In the genomic region with DNA sequence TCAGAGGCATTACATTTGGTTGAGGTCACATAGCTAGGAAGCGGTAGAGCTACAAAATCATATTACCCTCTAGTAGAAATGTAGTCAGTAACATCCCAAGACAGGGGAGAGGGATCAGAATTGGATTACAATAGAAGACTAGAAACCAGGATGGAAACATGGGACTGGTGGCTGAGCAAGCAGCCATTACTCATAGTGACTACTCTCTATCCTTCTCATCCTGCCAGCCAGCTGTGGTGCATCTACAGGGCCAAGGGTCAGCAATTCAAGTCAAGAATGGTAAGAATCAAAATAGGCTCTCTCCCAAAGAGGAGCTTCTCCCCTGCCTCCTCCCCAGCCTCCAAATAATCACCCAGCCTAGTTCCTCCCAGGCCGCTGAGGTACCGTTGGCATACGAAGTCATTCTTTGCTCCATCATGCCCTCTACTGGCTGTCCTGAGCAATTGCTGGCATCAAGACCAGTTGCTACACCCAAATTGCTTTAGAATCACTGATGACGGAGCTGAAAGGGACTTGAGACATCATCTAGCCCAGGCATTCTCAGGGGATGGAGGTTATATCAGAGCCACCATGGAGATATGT, we compare ENCODE assay signal across 9 cellular contexts. TPM values are rescaled to one million over a fixed set of nuclear protein-coding genes. Genes with fewer than 3 reads are reported as not detected.
DNase-seq lines count a peak whose midpoint lies in the region; ATAC-seq, FAIRE-seq and TF ChIP-seq lines count a peak whose summit lies in the region.
"Had no signal": no experiment of that assay in that cellular context is flagged by ENCODE, and none has a peak within 500 bp of the region (broad histone marks: within the 10 kb centered on the region; RNA-seq: fewer than 3 reads in every experiment).

No MANE protein-coding gene starts in this region.

- no peak overlapping the region for H3K4me2 ChIP-seq in GM23338
- no peak overlapping the region for H3K4me2 ChIP-seq in HepG2 (ENCODE audit: low read depth, low read length)

- H3K9me3 ChIP-seq in HepG2 (ENCODE audit: low read length) (no peaks in the 10 kb centered on the region), stomach (no peaks in the 10 kb centered on the region)
- H3K9me3 ChIP-seq: BLaER1 treated with 17β-estradiol and CSF1 and Interleukin-3, amounts not matched to agents 10 nM and 100 nM had no signal

- no TSS peak for BruUV-seq in HepG2 (replicated peaks; lab: Mats Ljungman, UMichigan)

- no peaks in the 10 kb centered on the region for H3K36me3 ChIP-seq in GM23338 (ENCODE audit: insufficient read depth)
- H3K36me3 ChIP-seq in HepG2 (replicated peaks in 1 of 2; ENCODE audit: control insufficient read depth in 1 of 2, insufficient read depth in 2 of 2, low read length in 2 of 2): no peaks in the 10 kb centered on the region
- no peaks in the 10 kb centered on the region for H3K36me3 ChIP-seq in stomach
- H3K36me3 ChIP-seq: BLaER1 treated with 17β-estradiol and CSF1 and Interleukin-3, amounts not matched to agents 10 nM and 100 nM had no signal

- H3K9me2 ChIP-seq in GM23338 (ENCODE audit: insufficient read depth): no peaks in the 10 kb centered on the region

- 41% methylated on average over 5 of the region's 5 CpGs for WGBS in HepG2 (ENCODE audit: low lambda C conversion rate)
- WGBS in stomach, 5 donors: 22 to 50% (median 23%) methylated on average over 2 to 5 of the region's 5 CpGs

- H3K4me3 Mint-ChIP-seq in GM23338: no peak overlapping the region
- H3K4me3 Mint-ChIP-seq in T-helper 2 cell treated with Interferon-gamma antibody and Interleukin-4, amounts not matched to agents 5 μg/mL and 100 μg/mL, for 36 hours: no peak overlapping the region

- peaks cover 18% of the 10 kb centered on the region for H3K4me1 Mint-ChIP-seq in GM23338
- H3K4me1 Mint-ChIP-seq in T-helper 2 cell treated with Interferon-gamma antibody and Interleukin-4, amounts not matched to agents 5 μg/mL and 100 μg/mL, for 36 hours (ENCODE audit: low read depth): peaks cover 9% of the 10 kb centered on the region

- CTCF ChIA-PET in HepG2 (lab: Yijun Ruan, JAX; ENCODE audit: low intra/inter-chr PET ratio, low total read pairs): interaction anchor here (1.3 kb wide), 1 partner anchor 537 kb away, joined by 8 read pairs; no protein-coding TSS in a partner anchor

- no peaks in the 10 kb centered on the region for H3K27me3 ChIP-seq in GM23338 (ENCODE audit: insufficient read depth)
- no peaks in the 10 kb centered on the region for H3K27me3 ChIP-seq in HepG2 (ENCODE audit: control insufficient read depth in 1 of 2, insufficient read depth in 2 of 2, low read length in 2 of 2)
- H3K27me3 ChIP-seq in stomach: peaks cover 0 to 4% (median 0%) of the 10 kb centered on the region in 3 donors

- H3K4me3 ChIP-seq in GM23338: no peak overlapping the region
- no peak overlapping the region for H3K4me3 ChIP-seq in choroid plexus epithelial cell (ENCODE audit: low read depth, low read length)
- no peak overlapping the region for H3K4me3 ChIP-seq in HepG2 (replicated peaks in 1 of 3; ENCODE audit: insufficient read depth in 1 of 3, low read depth in 2 of 3, low read length in 3 of 3)
- H3K4me3 ChIP-seq in stomach: no peak overlapping the region
- H3K4me3 ChIP-seq: BLaER1 treated with 17β-estradiol and CSF1 and Interleukin-3, amounts not matched to agents 10 nM and 100 nM had no signal

- no peak overlapping the region for H3K27ac Mint-ChIP-seq in GM23338
- H3K27ac Mint-ChIP-seq in T-helper 2 cell treated with Interferon-gamma antibody and Interleukin-4, amounts not matched to agents 5 μg/mL and 100 μg/mL, for 36 hours: no peak overlapping the region

- FAIRE-seq in HepG2 (lab: Jason Lieb, UNC): peak; percentile 81

- H3K27ac ChIP-seq in GM23338 (ENCODE audit: low read depth) (no peak overlapping the region), HepG2 (ENCODE audit: extremely low read length, insufficient read depth, low read length) (no peak overlapping the region), stomach (no peak overlapping the region)
- H3K27ac ChIP-seq: BLaER1 treated with 17β-estradiol and CSF1 and Interleukin-3, amounts not matched to agents 10 nM and 100 nM had no signal

- H3K79me2 ChIP-seq in GM23338 (replicated peaks; ENCODE audit: insufficient read depth): no peaks in the 10 kb centered on the region
- no peaks in the 10 kb centered on the region for H3K79me2 ChIP-seq in HepG2 (ENCODE audit: insufficient read depth, low read length)

- TF ChIP-seq RAD21 in HepG2 (CRISPR knock-in tag; IDR thresholded peaks at IDR 0.05): peak; percentile 31; the same call in 1 of the 2 replicates

- POLR2A ChIA-PET in HepG2 (lab: Yijun Ruan, JAX): interaction anchor here (1.3 kb wide), 1 partner anchor 492 kb away, joined by 3 read pairs; no protein-coding TSS in a partner anchor

- DNase-seq in NCI-H1417 (lab: John Stamatoyannopoulos, UW): peak in 2 of 3 experiments; percentile 13 to 63
- DNase-seq in NCI-H1417 treated with DMSO at 0.1 percent for 48 hours (lab: John Stamatoyannopoulos, UW): no peak
- peak; percentile 70 for DNase-seq in GM23338 (ENCODE audit: low spot score)
- peak; percentile 41 for DNase-seq in MV-4-11 (lab: John Stamatoyannopoulos, UW)
- peak; percentile 17 for DNase-seq in T-helper 2 cell treated with Interferon-gamma antibody and Interleukin-4, amounts not matched to agents 5 μg/mL and 100 μg/mL, for 36 hours (ENCODE audit: low spot score)
- peak; percentile 68 for DNase-seq in choroid plexus epithelial cell (ENCODE audit: low read depth)
- DNase-seq in HepG2 (ENCODE audit: low spot score): peak; percentile 7
- DNase-seq in stomach: peak; percentile 43

- TF ChIP-seq CTCF in GM23338 (conservative IDR thresholded peaks at IDR 0.05; ENCODE audit: low read depth in 2 of 2) (peak; percentile 66 to 81), choroid plexus epithelial cell (conservative IDR thresholded peaks at IDR 0.05; ENCODE audit: low read depth, low read length) (peak; percentile 81), HepG2 (CRISPR knock-in tag; IDR thresholded peaks at IDR 0.05) (peak; percentile 82), stomach (IDR thresholded peaks at IDR 0.05) (peak in 4 of 7 experiments; percentile 42 to 65 (median 60))

- TF ChIP-seq POLR2A in HepG2 (IDR thresholded peaks at IDR 0.05; ENCODE audit: insufficient read depth in 1 of 2, low read depth in 2 of 2, low read length in 2 of 2) (no peak), stomach (IDR thresholded peaks at IDR 0.05) (no peak)

- no peak overlapping the region for H3K9ac ChIP-seq in HepG2 (ENCODE audit: insufficient read depth, low read depth, low read length)
- H3K9ac ChIP-seq: BLaER1 treated with 17β-estradiol and CSF1 and Interleukin-3, amounts not matched to agents 10 nM and 100 nM had no signal

- no peaks in the 10 kb centered on the region for H3F3A ChIP-seq in GM23338 (replicated peaks; ENCODE audit: low read depth)

- intact Hi-C loops in HepG2 (cut with micrococcal nuclease; ENCODE audit: unreplicated experiment): loop anchor here (1.0 to 5.0 kb wide), 4 partner anchors 67 to 538 kb away; no protein-coding TSS in a partner anchor
- intact Hi-C loops in stomach (cut with DNase I; ENCODE audit: low total_unique reads): loop anchor here (10.0 kb wide), 2 partner anchors 64 to 496 kb away; no protein-coding TSS in a partner anchor

- in situ Hi-C loops in HepG2 (cut with HindIII; ENCODE audit: extremely low pct_ligation_motif_present, low pct_unique_long_range_greater_than_20kb): loop anchor here (5.0 to 10.0 kb wide), 2 partner anchors 64 to 538 kb away; no protein-coding TSS in a partner anchor

- H3K27me3 Mint-ChIP-seq in GM23338 (ENCODE audit: insufficient read depth, low read depth, poor library complexity): peaks cover 2% of the 10 kb centered on the region
- no peaks in the 10 kb centered on the region for H3K27me3 Mint-ChIP-seq in T-helper 2 cell treated with Interferon-gamma antibody and Interleukin-4, amounts not matched to agents 5 μg/mL and 100 μg/mL, for 36 hours (ENCODE audit: low read depth)

- no peak for TF ChIP-seq EP300 in HepG2 (IDR thresholded peaks at IDR 0.05; ENCODE audit: low read depth in 2 of 2, low read length in 2 of 2)
- TF ChIP-seq EP300 in HepG2 (CRISPR knock-in tag; IDR thresholded peaks at IDR 0.05; ENCODE audit: borderline replicate concordance): no peak
- no peak for TF ChIP-seq EP300 in stomach (IDR thresholded peaks at IDR 0.05)

- ATAC-seq in GM23338 (peak; percentile 69), HepG2 (peak; percentile 71)

- H2AFZ ChIP-seq in GM23338 (no peak overlapping the region), HepG2 (ENCODE audit: low read length) (no peak overlapping the region)

- no peaks in the 10 kb centered on the region for H3K9me3 Mint-ChIP-seq in GM23338
- no peaks in the 10 kb centered on the region for H3K9me3 Mint-ChIP-seq in T-helper 2 cell treated with Interferon-gamma antibody and Interleukin-4, amounts not matched to agents 5 μg/mL and 100 μg/mL, for 36 hours

- H3K36me3 Mint-ChIP-seq in GM23338 (ENCODE audit: low read depth): no peaks in the 10 kb centered on the region
- no peaks in the 10 kb centered on the region for H3K36me3 Mint-ChIP-seq in T-helper 2 cell treated with Interferon-gamma antibody and Interleukin-4, amounts not matched to agents 5 μg/mL and 100 μg/mL, for 36 hours (ENCODE audit: low read depth)

- no peaks in the 10 kb centered on the region for H4K20me1 ChIP-seq in GM23338 (replicated peaks; ENCODE audit: insufficient read depth)
- no peaks in the 10 kb centered on the region for H4K20me1 ChIP-seq in HepG2 (ENCODE audit: insufficient read depth, low read length)

- no peaks in the 10 kb centered on the region; the same call in 1 of the 2 replicates for H3K4me1 ChIP-seq in GM23338 (ENCODE audit: insufficient read depth)
- H3K4me1 ChIP-seq in HepG2 (ENCODE audit: insufficient read depth, low read length): no peaks in the 10 kb centered on the region
- peaks cover 0 to 5% (median under 1%) of the 10 kb centered on the region in 4 donors for H3K4me1 ChIP-seq in stomach

RNA-seq across cellular contexts. Expression of a gene that starts 19.4 kb away (rescaled TPM):
- not detected in 2 replicates for total RNA-seq in GM23338 (2014; rRNA removed; shearing (Covaris generic))
- polyA plus RNA-seq in GM23338 (2016; fragmentation: Nextera tagmentation; extraction: Ambion mirVana) (not detected in 2 replicates), HepG2 (2011; rRNA removed) (not detected in 2 replicates), stomach (not detected)
- total RNA-seq in HepG2 (2016; rRNA removed; fragmentation: Illumina TruSeq; extraction: Trizol) (not detected in 2 replicates), stomach (not detected)
- total RNA-seq in HepG2 (2016; cell fraction: cytosol; rRNA removed; fragmentation: Illumina TruSeq; extraction: Trizol; ENCODE audit: low read depth): not detected in 2 replicates
- total RNA-seq in HepG2 (2016; cell fraction: insoluble cytoplasmic fraction; rRNA removed; fragmentation: Illumina TruSeq; extraction: Trizol): not detected in 2 replicates
- total RNA-seq in HepG2 (2016; cell fraction: membrane; rRNA removed; fragmentation: Illumina TruSeq; extraction: Trizol): not detected in 2 replicates
- not detected in 2 replicates for total RNA-seq in HepG2 (2016; cell fraction: nucleus; rRNA removed; fragmentation: Illumina TruSeq; extraction: Trizol)
- not detected in 2 replicates for polyA plus RNA-seq in HepG2 (2011; cell fraction: cytosol; rRNA removed)
- not detected in 2 replicates for polyA plus RNA-seq in HepG2 (2011; cell fraction: nucleus; rRNA removed)
- not detected in 2 replicates for polyA plus RNA-seq in HepG2 (2012)
- not detected in 2 replicates for polyA plus RNA-seq in HepG2 (2016; cell fraction: cytosol; fragmentation: Illumina TruSeq; extraction: Trizol; ENCODE audit: low read depth)
- polyA plus RNA-seq in HepG2 (2016; cell fraction: insoluble cytoplasmic fraction; fragmentation: Illumina TruSeq; extraction: Trizol; ENCODE audit: low read depth): not detected in 2 replicates
- not detected in 2 replicates for polyA plus RNA-seq in HepG2 (2016; cell fraction: membrane; fragmentation: Illumina TruSeq; extraction: Trizol; ENCODE audit: low read depth)
- not detected in 2 replicates for polyA plus RNA-seq in HepG2 (2016; cell fraction: nucleus; fragmentation: Illumina TruSeq; extraction: Trizol; ENCODE audit: insufficient read depth, low read depth)
- not detected in 2 replicates for polyA minus RNA-seq in HepG2 (2011; rRNA and poly(A)+ RNA removed; ENCODE audit: low replicate concordance)
- polyA minus RNA-seq in HepG2 (2011; cell fraction: cytosol; rRNA and poly(A)+ RNA removed): not detected in 2 replicates
- polyA minus RNA-seq in HepG2 (2011; cell fraction: nucleus; rRNA and poly(A)+ RNA removed): not detected in 2 replicates

RNA-seq across cellular contexts. Expression of a gene that starts 31.9 kb away (rescaled TPM):
- 0.17 TPM in 1 of 2 replicates, not detected in the other for total RNA-seq in GM23338 (2014; rRNA removed; shearing (Covaris generic))
- not detected in 2 replicates for polyA plus RNA-seq in GM23338 (2016; fragmentation: Nextera tagmentation; extraction: Ambion mirVana)
- not detected in 2 replicates for total RNA-seq in HepG2 (2016; rRNA removed; fragmentation: Illumina TruSeq; extraction: Trizol)
- total RNA-seq in HepG2 (2016; cell fraction: cytosol; rRNA removed; fragmentation: Illumina TruSeq; extraction: Trizol; ENCODE audit: low read depth): not detected in 2 replicates
- total RNA-seq in HepG2 (2016; cell fraction: insoluble cytoplasmic fraction; rRNA removed; fragmentation: Illumina TruSeq; extraction: Trizol): not detected in 2 replicates
- total RNA-seq in HepG2 (2016; cell fraction: membrane; rRNA removed; fragmentation: Illumina TruSeq; extraction: Trizol): not detected in 2 replicates
- total RNA-seq in HepG2 (2016; cell fraction: nucleus; rRNA removed; fragmentation: Illumina TruSeq; extraction: Trizol): not detected in 2 replicates
- not detected in 2 replicates for polyA plus RNA-seq in HepG2 (2011; rRNA removed)
- not detected in 2 replicates for polyA plus RNA-seq in HepG2 (2011; cell fraction: cytosol; rRNA removed)
- not detected in 2 replicates for polyA plus RNA-seq in HepG2 (2011; cell fraction: nucleus; rRNA removed)
- polyA plus RNA-seq in HepG2 (2012): not detected in 2 replicates
- not detected in 2 replicates for polyA plus RNA-seq in HepG2 (2016; cell fraction: cytosol; fragmentation: Illumina TruSeq; extraction: Trizol; ENCODE audit: low read depth)
- polyA plus RNA-seq in HepG2 (2016; cell fraction: insoluble cytoplasmic fraction; fragmentation: Illumina TruSeq; extraction: Trizol; ENCODE audit: low read depth): not detected in 2 replicates
- polyA plus RNA-seq in HepG2 (2016; cell fraction: membrane; fragmentation: Illumina TruSeq; extraction: Trizol; ENCODE audit: low read depth): not detected in 2 replicates
- not detected in 2 replicates for polyA plus RNA-seq in HepG2 (2016; cell fraction: nucleus; fragmentation: Illumina TruSeq; extraction: Trizol; ENCODE audit: insufficient read depth, low read depth)
- polyA minus RNA-seq in HepG2 (2011; rRNA and poly(A)+ RNA removed; ENCODE audit: low replicate concordance): not detected in 2 replicates
- polyA minus RNA-seq in HepG2 (2011; cell fraction: cytosol; rRNA and poly(A)+ RNA removed): not detected in 2 replicates
- not detected in 2 replicates for polyA minus RNA-seq in HepG2 (2011; cell fraction: nucleus; rRNA and poly(A)+ RNA removed)
- total RNA-seq in stomach: not detected
- polyA plus RNA-seq in stomach: not detected
